Comparison of ENCODE assay signal across 15 cellular contexts in genomic region chr6:91653954-91654843, GRCh38.
DNase-seq lines count a peak whose midpoint lies in the region; ATAC-seq and TF ChIP-seq lines count a peak whose summit lies in the region.
"Had no signal": no experiment of that assay in that cellular context is flagged by ENCODE, and none has a peak within 500 bp of the region (broad histone marks: within the 10 kb centered on the region; RNA-seq: fewer than 3 reads in every experiment).

No MANE protein-coding gene starts in this region.

- ATAC-seq in GM18868 (IDR thresholded peaks at IDR 0.05; ENCODE audit: unreplicated experiment) (peak; percentile 66), HG03460 (IDR thresholded peaks at IDR 0.05; ENCODE audit: unreplicated experiment) (no peak)
- ATAC-seq: stimulated activated naive CD8-positive, alpha-beta T cell treated with anti-CD3 and anti-CD28 coated beads, Interleukin-15, Interleukin-2, amounts not matched to agents 100 U/mL and 50 U/mL, for 24 hours; T-helper 17 cell had no signal

- H3K27ac ChIP-seq in OCI-LY3 (ENCODE audit: low read length) (no peak overlapping the region), SJCRH30 (no peak overlapping the region; the same call in 1 of the 2 replicates)
- H3K27ac ChIP-seq: BLaER1, hepatocyte, prostate gland had no signal

- peak; percentile 91 for DNase-seq in NCI-H146 (lab: John Stamatoyannopoulos, UW)
- peak; percentile 54 for DNase-seq in islet precursor cell
- no peak for DNase-seq in A172 (ENCODE audit: low spot score)
- DNase-seq in SJCRH30: no peak
- DNase-seq in SK-N-DZ (ENCODE audit: low spot score): no peak
- DNase-seq: activated gamma-delta T cell; stimulated activated CD4-positive, alpha-beta T cell treated with anti-CD3 and anti-CD28 coated beads, Interleukin-4, amount 100 ng/mL, for 24 hours; stimulated activated naive CD8-positive, alpha-beta T cell treated with anti-CD3 and anti-CD28 coated beads, Interleukin-15, Interleukin-2, amounts not matched to agents 100 U/mL and 50 U/mL, for 24 hours; T-helper 17 cell had no signal

- H3K27me3 ChIP-seq in OCI-LY3 (ENCODE audit: low read depth, low read length): no peaks in the 10 kb centered on the region
- no peaks in the 10 kb centered on the region for H3K27me3 ChIP-seq in SJCRH30
- H3K27me3 ChIP-seq: BLaER1 had no signal

- H3K9me3 ChIP-seq in OCI-LY3 (ENCODE audit: insufficient read depth, low read length): no peaks in the 10 kb centered on the region
- no peaks in the 10 kb centered on the region; the same call in 1 of the 2 replicates for H3K9me3 ChIP-seq in SJCRH30 (replicated peaks)
- H3K9me3 ChIP-seq: BLaER1, prostate gland had no signal

- H3K4me1 ChIP-seq in OCI-LY3 (ENCODE audit: low read length) (peaks cover 5% of the 10 kb centered on the region; the same call in 1 of the 2 replicates), SJCRH30 (peaks cover 5% of the 10 kb centered on the region)
- H3K4me1 ChIP-seq: prostate gland had no signal

- H3K4me2 ChIP-seq in OCI-LY3 (ENCODE audit: low read length): peak overlapping the region; percentile 17
- H3K4me2 ChIP-seq: BLaER1, hepatocyte had no signal

- TF ChIP-seq CTCF in OCI-LY3 (IDR thresholded peaks at IDR 0.05; ENCODE audit: low read depth, low read length): no peak

- H2AFZ ChIP-seq in OCI-LY3 (ENCODE audit: low read depth, low read length): 0 out of 2 replicates have a peak overlapping the region, but pooled peaks have one; percentile 39
- H2AFZ ChIP-seq: hepatocyte had no signal

- H3K36me3 ChIP-seq in OCI-LY3 (replicated peaks; ENCODE audit: low read depth, low read length) (no peaks in the 10 kb centered on the region), SJCRH30 (no peaks in the 10 kb centered on the region)
- H3K36me3 ChIP-seq: BLaER1, prostate gland had no signal

- H4K20me1 ChIP-seq in OCI-LY3 (ENCODE audit: insufficient read depth, low read length): no peaks in the 10 kb centered on the region
- H4K20me1 ChIP-seq: BLaER1 had no signal

- no peaks in the 10 kb centered on the region for H3K79me2 ChIP-seq in OCI-LY3 (ENCODE audit: low read length)
- H3K79me2 ChIP-seq: hepatocyte had no signal

- H3K4me3 ChIP-seq in OCI-LY3 (ENCODE audit: low read length) (no peak overlapping the region), SJCRH30 (no peak overlapping the region)
- H3K4me3 ChIP-seq: BLaER1, hepatocyte, prostate gland had no signal

- H3K9ac ChIP-seq in OCI-LY3 (ENCODE audit: low read length): no peak overlapping the region
- H3K9ac ChIP-seq: BLaER1 had no signal

Comparison
In these comparisons a context has a peak if more than half of its experiments do, and no peak if none do; other contexts are left out.
1. DNase-seq: peak in NCI-H146 (single experiment) and islet precursor cell (single experiment); none in A172 (single experiment), SJCRH30 (0 of 2) and SK-N-DZ (single experiment).